17 cellular contexts compared by ENCODE assay signal in genomic region chr5:104267282-104268015, GRCh38.
"Had no signal": no experiment of that assay in that cellular context is flagged by ENCODE, and none has a peak within 500 bp of the region (broad histone marks: within the 10 kb centered on the region; RNA-seq: fewer than 3 reads in every experiment).

No MANE protein-coding gene starts in this region.

- H3K36me3 ChIP-seq: breast epithelium, heart right ventricle had no signal

- H3K9me3 ChIP-seq: breast epithelium had no signal

- H3K36me3 Mint-ChIP-seq: activated CD4-positive, alpha-beta memory T cell treated with anti-CD3 and anti-CD28 coated beads for 36 hours; activated naive CD8-positive, alpha-beta T cell treated with anti-CD3 and anti-CD28 coated beads, Interleukin-2, amount 10 ng/mL, durations not matched to agents 7 days and 5 days; naive thymus-derived CD4-positive, alpha-beta T cell had no signal

- ATAC-seq: activated T-cell treated with anti-CD3 and anti-CD28 coated beads, Interleukin-2, amount 50 U/mL, for 4 hours; heart right ventricle; left ventricle myocardium superior; naive thymus-derived CD4-positive, alpha-beta T cell had no signal

- H3K27me3 ChIP-seq: breast epithelium, dorsolateral prefrontal cortex, heart right ventricle had no signal

- H3K27ac Mint-ChIP-seq: activated CD4-positive, alpha-beta memory T cell treated with anti-CD3 and anti-CD28 coated beads for 36 hours; activated naive CD8-positive, alpha-beta T cell treated with anti-CD3 and anti-CD28 coated beads, Interleukin-2, amount 10 ng/mL, durations not matched to agents 7 days and 5 days; naive thymus-derived CD4-positive, alpha-beta T cell had no signal

- H3K4me1 Mint-ChIP-seq: activated naive CD8-positive, alpha-beta T cell treated with anti-CD3 and anti-CD28 coated beads, Interleukin-2, amount 10 ng/mL, durations not matched to agents 7 days and 5 days; naive thymus-derived CD4-positive, alpha-beta T cell had no signal

- H3K4me3 ChIP-seq: breast epithelium, dorsolateral prefrontal cortex, heart right ventricle had no signal

- H3K27ac ChIP-seq: breast epithelium, dorsolateral prefrontal cortex, heart right ventricle had no signal

- H3K4me3 Mint-ChIP-seq: activated CD4-positive, alpha-beta memory T cell treated with anti-CD3 and anti-CD28 coated beads for 36 hours; activated naive CD8-positive, alpha-beta T cell treated with anti-CD3 and anti-CD28 coated beads, Interleukin-2, amount 10 ng/mL, durations not matched to agents 7 days and 5 days; activated T-cell treated with anti-CD3 and anti-CD28 coated beads, Interleukin-2, amount 50 U/mL, for 4 hours; naive thymus-derived CD4-positive, alpha-beta T cell had no signal

- H3K27me3 Mint-ChIP-seq: activated CD4-positive, alpha-beta memory T cell treated with anti-CD3 and anti-CD28 coated beads for 36 hours; activated naive CD8-positive, alpha-beta T cell treated with anti-CD3 and anti-CD28 coated beads, Interleukin-2, amount 10 ng/mL, durations not matched to agents 7 days and 5 days; naive thymus-derived CD4-positive, alpha-beta T cell had no signal

- H3K4me1 ChIP-seq: breast epithelium, heart right ventricle had no signal

- H3K9me3 Mint-ChIP-seq: activated naive CD8-positive, alpha-beta T cell treated with anti-CD3 and anti-CD28 coated beads, Interleukin-2, amount 10 ng/mL, durations not matched to agents 7 days and 5 days had no signal

- DNase-seq: activated CD4-positive, alpha-beta memory T cell treated with anti-CD3 and anti-CD28 coated beads for 36 hours; activated CD4-positive, alpha-beta T cell treated with anti-CD3 and anti-CD28 coated beads for 1 hour; activated gamma-delta T cell treated with Interleukin-2 at 50 U/mL for 16 hours; activated naive CD8-positive, alpha-beta T cell treated with anti-CD3 and anti-CD28 coated beads, Interleukin-2, amount 10 ng/mL, durations not matched to agents 7 days and 5 days; activated T-cell treated with anti-CD3 and anti-CD28 coated beads, Interleukin-2, amount 50 U/mL, for 4 hours; aorta; dorsolateral prefrontal cortex; heart right ventricle; kidney; left ventricle myocardium superior; naive thymus-derived CD4-positive, alpha-beta T cell; occipital lobe; stimulated activated CD4-positive, alpha-beta T cell treated with anti-CD3 and anti-CD28 coated beads, Interleukin-2, amount 100 ng/mL, for 48 hours; stimulated activated naive CD4-positive, alpha-beta T cell treated with Interleukin-2 at 50 U/mL for 16 hours; T1000; trophoblast cell had no signal
